ENCODE assay signal across 21 cellular contexts in the genomic region with DNA sequence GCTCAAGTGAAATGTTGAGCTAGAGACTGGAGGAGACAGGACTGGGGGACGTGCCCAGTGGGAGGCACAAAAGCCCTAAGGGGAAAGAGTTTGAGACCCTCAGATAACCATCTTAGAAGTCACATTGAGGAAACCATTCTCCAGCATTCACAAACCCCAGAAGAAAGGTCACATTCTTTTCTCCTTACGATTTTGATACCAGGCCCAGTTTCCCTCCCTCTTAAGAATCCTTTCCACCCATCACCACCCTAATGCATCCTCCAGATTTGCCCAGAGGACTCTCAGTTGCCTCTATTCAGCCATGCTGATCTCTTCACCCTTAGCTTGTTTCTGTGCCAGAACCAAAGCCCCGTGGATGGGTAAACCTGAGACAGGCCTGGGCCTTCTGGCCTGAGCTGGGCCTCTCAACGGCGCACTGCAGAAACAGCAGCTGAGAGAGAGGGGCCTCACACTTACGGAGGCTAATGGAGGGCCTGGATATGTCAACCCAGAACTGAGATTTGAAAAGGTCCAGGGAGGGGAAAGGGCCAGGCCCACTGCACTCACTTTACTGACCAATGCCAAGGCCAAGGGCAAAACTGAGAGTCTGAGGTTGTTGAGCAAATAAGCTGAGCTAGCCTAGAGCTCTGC. TPM values are rescaled to one million over a fixed set of nuclear protein-coding genes. Genes with fewer than 3 reads are reported as not detected.
DNase-seq lines count a peak whose midpoint lies in the region; ATAC-seq and TF ChIP-seq lines count a peak whose summit lies in the region.
"Had no signal": no experiment of that assay in that cellular context is flagged by ENCODE, and none has a peak within 500 bp of the region (broad histone marks: within the 10 kb centered on the region; RNA-seq: fewer than 3 reads in every experiment).

No MANE protein-coding gene starts in this region.

- H3K9me3 ChIP-seq in gastroesophageal sphincter = no peaks in the 10 kb centered on the region
- H3K9me3 ChIP-seq: BLaER1 treated with 17β-estradiol and CSF1 and Interleukin-3, amounts not matched to agents 10 nM and 100 nM; mucosa of descending colon; sigmoid colon had no signal

- in situ Hi-C loops in GM13977 (cut with MboI; ENCODE audit: low pct_unique_long_range_greater_than_20kb, low sequenced_read_pairs, unreplicated experiment) = loop anchor here (10.0 kb wide), 1 partner anchor 46 kb away; no protein-coding TSS in a partner anchor

- peak; percentile 76 for DNase-seq in EH (ENCODE audit: low read depth)
- peak; percentile 14 for DNase-seq in HT1080 (ENCODE audit: low read depth)
- DNase-seq in sciatic nerve (ENCODE audit: low spot score) = peak; percentile 48
- no peak for DNase-seq in CD1c-positive myeloid dendritic cell (ENCODE audit: extremely low spot score)
- DNase-seq in GM13977 (ENCODE audit: low spot score) = no peak
- no peak for DNase-seq in activated CD4-positive, CD25-positive, alpha-beta regulatory T cell (lab: John Stamatoyannopoulos, UW)
- DNase-seq: activated CD4-positive, alpha-beta T cell treated with anti-CD3 and anti-CD28 coated beads for 48 hours; activated naive CD8-positive, alpha-beta T cell treated with anti-CD3 and anti-CD28 coated beads, Interleukin-2, amount 10 ng/mL, durations not matched to agents 7 days and 5 days; DMS 273 treated with DMSO at 0.1 percent for 48 hours; effector memory CD8-positive, alpha-beta T cell; H9; Karpas-422; left cardiac atrium; mucosa of descending colon; NCI-H774; occipital lobe; sigmoid colon; substantia nigra had no signal

- peak overlapping the region in 3 of 4 donors; percentile 33 to 76 (median 48) for H3K27ac ChIP-seq in gastroesophageal sphincter
- H3K27ac ChIP-seq: BLaER1 treated with 17β-estradiol and CSF1 and Interleukin-3, amounts not matched to agents 10 nM and 100 nM; cardiac muscle cell had no signal

- TF ChIP-seq EP300 in gastroesophageal sphincter (IDR thresholded peaks at IDR 0.05) = no peak

- WGBS in gastroesophageal sphincter (ENCODE audit: low coverage in 1 of 2), 2 donors = 27 to 79% methylated on average over 4 of the region's 6 CpGs

- H3K27me3 ChIP-seq in gastroesophageal sphincter = peaks cover 9% of the 10 kb centered on the region
- H3K27me3 ChIP-seq: BLaER1 treated with 17β-estradiol and CSF1 and Interleukin-3, amounts not matched to agents 10 nM and 100 nM; sigmoid colon had no signal

- no peaks in the 10 kb centered on the region for H3K36me3 ChIP-seq in gastroesophageal sphincter
- H3K36me3 ChIP-seq: BLaER1 treated with 17β-estradiol and CSF1 and Interleukin-3, amounts not matched to agents 10 nM and 100 nM; cardiac muscle cell; sigmoid colon had no signal

- TF ChIP-seq POLR2A in gastroesophageal sphincter (IDR thresholded peaks at IDR 0.05) = no peak

- ATAC-seq in gastroesophageal sphincter (no peak), sciatic nerve (peak; percentile 40)
- ATAC-seq: effector memory CD8-positive, alpha-beta T cell; mucosa of descending colon had no signal

- TF ChIP-seq CTCF in gastroesophageal sphincter (IDR thresholded peaks at IDR 0.05) (no peak), GM13977 (IDR thresholded peaks at IDR 0.05; ENCODE audit: extremely low read depth, insufficient read depth, missing control alignments) (no peak)

- H3K4me1 ChIP-seq in gastroesophageal sphincter = peaks cover 0 to 54% (median 20%) of the 10 kb centered on the region in 3 donors

- H3K4me3 ChIP-seq in gastroesophageal sphincter = no peak overlapping the region
- H3K4me3 ChIP-seq: BLaER1 treated with 17β-estradiol and CSF1 and Interleukin-3, amounts not matched to agents 10 nM and 100 nM; cardiac muscle cell; mucosa of descending colon; sigmoid colon had no signal

- intact Hi-C loops in sciatic nerve (cut with DNase I) = no loop called here

RNA-seq across cellular contexts. Expression of a gene that starts 32.3 kb away (rescaled TPM):
- total RNA-seq in HT1080 (2014; rRNA removed; shearing (Covaris generic)) = 190 and 227 TPM in 2 replicates
- polyA plus RNA-seq in HT1080 (2015; cell fraction: cytosol; rRNA removed) = 127 and 136 TPM in 2 replicates
- polyA plus RNA-seq in HT1080 (2015; cell fraction: nucleus; rRNA removed) = 64.4 and 66.9 TPM in 2 replicates
- total RNA-seq in gastroesophageal sphincter = 100 to 1,000 TPM in 1 of 4 donors, 10 to 100 TPM in 3; 30.0 to 100 (median 42.4) TPM
- total RNA-seq in sciatic nerve = 183 TPM

RNA-seq across cellular contexts. Expression of a gene that starts 40.6 kb away (rescaled TPM):
- total RNA-seq in HT1080 (2014; rRNA removed; shearing (Covaris generic)) = 0.07 TPM in 1 of 2 replicates, not detected in the other
- polyA plus RNA-seq in HT1080 (2015; cell fraction: cytosol; rRNA removed) = 0.07 and 1.00 TPM in 2 replicates
- 0.22 TPM in 1 of 2 replicates, not detected in the other for polyA plus RNA-seq in HT1080 (2015; cell fraction: nucleus; rRNA removed)
- total RNA-seq in gastroesophageal sphincter (10 to 100 TPM in 1 of 4 donors, 1 to 10 TPM in 3; 1.2 to 34.6 (median 3.4) TPM), sciatic nerve (33.2 TPM)
- total RNA-seq: activated naive CD8-positive, alpha-beta T cell treated with anti-CD3 and anti-CD28 coated beads, Interleukin-2, amount 10 ng/mL, durations not matched to agents 7 days and 5 days; cardiac muscle cell; H9 had no signal
- polyA plus RNA-seq: cardiac muscle cell had no signal

Comparison
In these comparisons a context has a peak if more than half of its experiments do, and no peak if none do; other contexts are left out.
1. DNase-seq: peak in EH (single experiment), HT1080 (single experiment) and sciatic nerve (single experiment); none in CD1c-positive myeloid dendritic cell (single experiment), GM13977 (single experiment) and activated CD4-positive, CD25-positive, alpha-beta regulatory T cell (0 of 4).